1 cellular context compared by ENCODE assay signal in genomic region chr11:24064309-24064903, GRCh38.
TF ChIP-seq lines count a peak whose summit lies in the region.

No MANE protein-coding gene starts in this region.

TF ChIP-seq in GM23338, 12 proteins besides CTCF, POLR2A, EP300 and RAD21 (continued from another document):
- no peak for TF ChIP-seq ZNF462 (CRISPR knock-in tag; IDR thresholded peaks at IDR 0.05)
- TF ChIP-seq NANOG (IDR thresholded peaks at IDR 0.05; ENCODE audit: borderline replicate concordance): no peak
- no peak for TF ChIP-seq EZH2 (IDR thresholded peaks at IDR 0.05; ENCODE audit: low read depth, unreplicated experiment)
- no peak for TF ChIP-seq JUNB (IDR thresholded peaks at IDR 0.05; ENCODE audit: unreplicated experiment)
- no peak for TF ChIP-seq STAT1 (IDR thresholded peaks at IDR 0.05; ENCODE audit: unreplicated experiment)
- no peak for TF ChIP-seq EZH2phosphoT487 (IDR thresholded peaks at IDR 0.05; ENCODE audit: unreplicated experiment)
- TF ChIP-seq ZNF331 (CRISPR knock-in tag; IDR thresholded peaks at IDR 0.05; ENCODE audit: low read depth): no peak
- no peak for TF ChIP-seq CREB1 (CRISPR knock-in tag; IDR thresholded peaks at IDR 0.05; ENCODE audit: low read depth)
